3 cellular contexts compared by ENCODE assay signal in the genomic region with DNA sequence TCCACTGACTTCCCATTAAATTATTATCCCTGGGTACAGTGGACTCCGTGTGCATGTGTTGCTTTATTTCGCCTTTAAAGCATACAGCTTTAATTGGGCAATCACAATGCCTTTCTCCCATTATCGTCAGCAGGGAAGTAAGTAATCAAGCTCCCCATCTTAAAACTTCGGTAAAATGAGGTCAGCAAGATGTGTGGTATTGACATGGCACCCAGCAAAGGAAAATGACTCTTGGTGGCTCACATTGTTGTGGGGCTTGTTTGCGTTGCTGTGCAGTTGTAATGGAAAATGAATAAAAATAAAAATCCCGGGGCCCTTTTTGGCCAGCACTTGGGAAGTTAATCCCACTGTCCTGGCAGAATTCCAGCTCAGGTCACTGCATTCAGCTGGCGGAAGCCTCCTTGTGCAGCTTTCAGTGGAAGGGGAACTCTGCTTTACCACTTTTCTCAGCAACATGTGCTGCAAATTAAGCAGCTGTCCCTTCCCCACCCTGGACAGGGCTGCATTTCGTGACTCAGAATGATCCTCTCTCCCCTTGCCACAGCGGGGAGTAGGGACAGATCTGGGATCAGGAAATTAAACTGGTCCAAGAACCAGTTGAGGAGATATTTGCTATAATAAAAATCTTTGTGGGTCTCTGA.
TF ChIP-seq lines count a peak whose summit lies in the region.

No MANE protein-coding gene starts in this region.

TF ChIP-seq in liver, 16 proteins besides CTCF, POLR2A, EP300 and RAD21 (continued from another document):
- TF ChIP-seq EGR1 (IDR thresholded peaks at IDR 0.05; ENCODE audit: low read depth in 2 of 2), result no peak
- TF ChIP-seq, protein P1, sequence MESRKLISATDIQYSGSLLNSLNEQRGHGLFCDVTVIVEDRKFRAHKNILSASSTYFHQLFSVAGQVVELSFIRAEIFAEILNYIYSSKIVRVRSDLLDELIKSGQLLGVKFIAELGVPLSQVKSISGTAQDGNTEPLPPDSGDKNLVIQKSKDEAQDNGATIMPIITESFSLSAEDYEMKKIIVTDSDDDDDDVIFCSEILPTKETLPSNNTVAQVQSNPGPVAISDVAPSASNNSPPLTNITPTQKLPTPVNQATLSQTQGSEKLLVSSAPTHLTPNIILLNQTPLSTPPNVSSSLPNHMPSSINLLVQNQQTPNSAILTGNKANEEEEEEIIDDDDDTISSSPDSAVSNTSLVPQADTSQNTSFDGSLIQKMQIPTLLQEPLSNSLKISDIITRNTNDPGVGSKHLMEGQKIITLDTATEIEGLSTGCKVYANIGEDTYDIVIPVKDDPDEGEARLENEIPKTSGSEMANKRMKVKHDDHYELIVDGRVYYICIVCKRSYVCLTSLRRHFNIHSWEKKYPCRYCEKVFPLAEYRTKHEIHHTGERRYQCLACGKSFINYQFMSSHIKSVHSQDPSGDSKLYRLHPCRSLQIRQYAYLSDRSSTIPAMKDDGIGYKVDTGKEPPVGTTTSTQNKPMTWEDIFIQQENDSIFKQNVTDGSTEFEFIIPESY (IDR thresholded peaks at IDR 0.05), result no peak
- no peak for TF ChIP-seq HNF4G (IDR thresholded peaks at IDR 0.05)

TF ChIP-seq in HepG2, 621 proteins besides CTCF, POLR2A, EP300 and RAD21 (continued from another document):
- TF ChIP-seq ZSCAN21 (CRISPR knock-in tag; IDR thresholded peaks at IDR 0.05; ENCODE audit: borderline replicate concordance) (no peak), NFIC (IDR thresholded peaks at IDR 0.05; ENCODE audit: low read length) (no peak), YEATS2 (CRISPR knock-in tag; IDR thresholded peaks at IDR 0.05; ENCODE audit: borderline replicate concordance) (no peak)

TF ChIP-seq in WTC11, 78 proteins besides CTCF, POLR2A, EP300 and RAD21:
- TF ChIP-seq GRHL2 (CRISPR knock-in tag; IDR thresholded peaks at IDR 0.05; ENCODE audit: insufficient replicate concordance, severe bottlenecking) (no peak), ZNF416 (CRISPR knock-in tag; IDR thresholded peaks at IDR 0.05) (no peak), SOX15 (CRISPR knock-in tag; IDR thresholded peaks at IDR 0.05) (no peak), ZNF138 (CRISPR knock-in tag; conservative IDR thresholded peaks at IDR 0.05) (no peak), KAT7 (CRISPR knock-in tag; IDR thresholded peaks at IDR 0.05; ENCODE audit: borderline replicate concordance) (no peak), NR3C1 (CRISPR knock-in tag; conservative IDR thresholded peaks at IDR 0.05; ENCODE audit: low read depth) (no peak), GTF2I (CRISPR knock-in tag; conservative IDR thresholded peaks at IDR 0.05) (no peak)
- TF ChIP-seq, protein P2, sequence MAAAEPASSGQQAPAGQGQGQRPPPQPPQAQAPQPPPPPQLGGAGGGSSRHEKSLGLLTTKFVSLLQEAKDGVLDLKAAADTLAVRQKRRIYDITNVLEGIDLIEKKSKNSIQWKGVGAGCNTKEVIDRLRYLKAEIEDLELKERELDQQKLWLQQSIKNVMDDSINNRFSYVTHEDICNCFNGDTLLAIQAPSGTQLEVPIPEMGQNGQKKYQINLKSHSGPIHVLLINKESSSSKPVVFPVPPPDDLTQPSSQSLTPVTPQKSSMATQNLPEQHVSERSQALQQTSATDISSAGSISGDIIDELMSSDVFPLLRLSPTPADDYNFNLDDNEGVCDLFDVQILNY (CRISPR knock-in tag; IDR thresholded peaks at IDR 0.05), result no peak
